ENCODE assay signal across 1 cellular context in genomic region chr9:124267271-124267807, GRCh38.
TF ChIP-seq lines count a peak whose summit lies in the region.

No MANE protein-coding gene starts in this region.

TF ChIP-seq in SK-N-SH, 30 proteins besides CTCF, POLR2A, EP300 and RAD21 (continued from another document):
- TF ChIP-seq REST (IDR thresholded peaks at IDR 0.05; ENCODE audit: low read depth, low read length) (peak; percentile 57; the same call in 1 of the 2 replicates), JUND (IDR thresholded peaks at IDR 0.05) (peak; percentile 56), EZH2phosphoT487 (IDR thresholded peaks at IDR 0.05; ENCODE audit: borderline replicate concordance, low read depth) (no peak), FOSL2 (IDR thresholded peaks at IDR 0.05; ENCODE audit: borderline replicate concordance, low read depth) (peak; percentile 72; the same call in 1 of the 2 replicates), GATA2 (CRISPR knock-in tag; IDR thresholded peaks at IDR 0.05) (no peak)
